In genomic region chr17:63601439-63602371, GRCh38 we compare ENCODE assay signal across 8 cellular contexts. TPM values are rescaled to one million over a fixed set of nuclear protein-coding genes. Genes with fewer than 3 reads are reported as not detected.
A peak's percentile ranks its signal among the peaks of the same experiment; 100 is the strongest.
DNase-seq lines count a peak whose midpoint lies in the region; ATAC-seq, FAIRE-seq and TF ChIP-seq lines count a peak whose summit lies in the region.

No MANE protein-coding gene starts in this region.

- H3K4me2 ChIP-seq in mesenchymal stem cell (ENCODE audit: low read length, poor library complexity, severe bottlenecking): peak overlapping the region; percentile 84

- no peak overlapping the region for H3K14ac ChIP-seq in mesenchymal stem cell (ENCODE audit: low read length in 2 of 2)

- TF ChIP-seq CTCF in BJ (IDR thresholded peaks at IDR 0.05; ENCODE audit: insufficient read depth, low read depth, low read length) (no peak), bronchial epithelial cell (IDR thresholded peaks at IDR 0.05; ENCODE audit: insufficient read depth, low read length, severe bottlenecking) (no peak)

- CTCF ChIA-PET in BJ (lab: Yijun Ruan, JAX): interaction anchor here (0.6 to 3.6 kb wide), 6 partner anchors 10 to 176 kb away, joined by 3 to 23 read pairs (median 3); no protein-coding TSS in a partner anchor

- no peak overlapping the region for H2BK12ac ChIP-seq in mesenchymal stem cell (ENCODE audit: low read length in 2 of 2)

- POLR2A ChIA-PET in BJ (lab: Charles Lee): interaction anchor here (0.5 kb wide), 1 partner anchor 480 kb away, joined by 4 read pairs; no protein-coding TSS in a partner anchor

- peaks cover 2% of the 10 kb centered on the region for H3K79me1 ChIP-seq in mesenchymal stem cell (replicated peaks; ENCODE audit: low read length, poor library complexity, severe bottlenecking)

- H3K4ac ChIP-seq in mesenchymal stem cell (ENCODE audit: low read depth in 1 of 2, low read length in 2 of 2): peak overlapping the region in 1 of 2 experiments; percentile 55

- FAIRE-seq in bronchial epithelial cell (lab: Jason Lieb, UNC): no peak

- no peaks in the 10 kb centered on the region for H3K4me1 ChIP-seq in mesenchymal stem cell (ENCODE audit: control insufficient read depth, insufficient read depth, low read depth, low read length)

- DNase-seq in BJ (ENCODE audit: low read depth) (no peak), HuH-7 (ENCODE audit: low spot score) (peak; percentile 24), bronchial epithelial cell (ENCODE audit: low read depth) (no peak), mesenchymal stem cell (peak; percentile 34), OCI-M2 (lab: John Stamatoyannopoulos, UW; ENCODE audit: unreplicated experiment) (no peak)

- no peak overlapping the region for H3K18ac ChIP-seq in mesenchymal stem cell (ENCODE audit: low read depth in 1 of 2, low read length in 2 of 2)

- peak overlapping the region; percentile 86 for H4K8ac ChIP-seq in mesenchymal stem cell (ENCODE audit: low read length)

- ATAC-seq in HG02970 (IDR thresholded peaks at IDR 0.05; ENCODE audit: low FRiP score, unreplicated experiment) (no peak), HG02759 (IDR thresholded peaks at IDR 0.05; ENCODE audit: unreplicated experiment) (no peak), GM19467 (IDR thresholded peaks at IDR 0.05; ENCODE audit: unreplicated experiment) (no peak)

- peak overlapping the region; percentile 33 for H2AFZ ChIP-seq in mesenchymal stem cell (ENCODE audit: low read depth, low read length)

- 84% methylated on average over 7 of the region's 9 CpGs for WGBS in mesenchymal stem cell

- H2BK5ac ChIP-seq in mesenchymal stem cell (ENCODE audit: low read depth, low read length, poor library complexity, severe bottlenecking): no peak overlapping the region

- H2AK5ac ChIP-seq in mesenchymal stem cell (ENCODE audit: low read length, severe bottlenecking): no peak overlapping the region

- no peak overlapping the region for H3K27ac ChIP-seq in mesenchymal stem cell (ENCODE audit: low read length, poor library complexity, severe bottlenecking)

- peaks cover 3% of the 10 kb centered on the region for H3K36me3 ChIP-seq in BJ (ENCODE audit: control insufficient read depth, insufficient read depth, low read length)
- H3K36me3 ChIP-seq in bronchial epithelial cell (ENCODE audit: control insufficient read depth, insufficient read depth, low read length): peaks cover 10% of the 10 kb centered on the region
- peaks cover 15 to 26% of the 10 kb centered on the region in 2 experiments for H3K36me3 ChIP-seq in mesenchymal stem cell (ENCODE audit: control insufficient read depth in 1 of 2, insufficient read depth in 2 of 2, low read depth in 1 of 2, low read length in 2 of 2)

- no peak overlapping the region for H4K91ac ChIP-seq in mesenchymal stem cell (ENCODE audit: low read length)

- H3K27me3 ChIP-seq in BJ (ENCODE audit: control insufficient read depth, insufficient read depth, low read length): no peaks in the 10 kb centered on the region
- no peaks in the 10 kb centered on the region for H3K27me3 ChIP-seq in bronchial epithelial cell (ENCODE audit: control insufficient read depth, insufficient read depth, low read length)
- no peaks in the 10 kb centered on the region for H3K27me3 ChIP-seq in mesenchymal stem cell (ENCODE audit: control insufficient read depth in 1 of 2, insufficient read depth in 1 of 2, low read length in 2 of 2)

- H3K4me3 ChIP-seq in BJ (ENCODE audit: low read depth, low read length) (peak overlapping the region; percentile 96), bronchial epithelial cell (ENCODE audit: low read depth, low read length) (peak overlapping the region; percentile 88), mesenchymal stem cell (ENCODE audit: insufficient read depth in 1 of 2, low read depth in 1 of 2, low read length in 2 of 2) (peak overlapping the region; percentile 76 to 98)

- H3K9me3 ChIP-seq in mesenchymal stem cell (ENCODE audit: control insufficient read depth, low read length): no peaks in the 10 kb centered on the region

- H2BK120ac ChIP-seq in mesenchymal stem cell (ENCODE audit: low read depth, low read length): no peak overlapping the region

- H3K9ac ChIP-seq in mesenchymal stem cell (ENCODE audit: low read length): peak overlapping the region; percentile 96

- no peak overlapping the region for H3K23ac ChIP-seq in mesenchymal stem cell (ENCODE audit: low read length in 2 of 2)

- H2BK15ac ChIP-seq in mesenchymal stem cell (ENCODE audit: low read depth, poor library complexity, severe bottlenecking): no peak overlapping the region

RNA-seq across cellular contexts. Expression of gene TACO1, which starts 1.0 kb away (rescaled TPM):
- polyA plus RNA-seq in BJ (2011; rRNA removed): 19.5 and 23.5 TPM in 2 replicates
- polyA minus RNA-seq in BJ (2011; rRNA and poly(A)+ RNA removed): 9.8 and 14.8 TPM in 2 replicates
- total RNA-seq in bronchial epithelial cell: 11.5 and 11.6 TPM in 2 replicates
- 15.9 TPM for polyA plus RNA-seq in mesenchymal stem cell (2013, experiment 1 of 2)
- 15.5 TPM for polyA plus RNA-seq in mesenchymal stem cell (2013, experiment 2 of 2)

RNA-seq across cellular contexts. Expression of gene MAP3K3, which starts 20.5 kb away (rescaled TPM):
- 20.2 and 32.5 TPM in 2 replicates for polyA plus RNA-seq in BJ (2011; rRNA removed)
- polyA minus RNA-seq in BJ (2011; rRNA and poly(A)+ RNA removed): 24.8 and 29.7 TPM in 2 replicates
- 10.1 and 11.1 TPM in 2 replicates for total RNA-seq in bronchial epithelial cell
- 16.9 TPM for polyA plus RNA-seq in mesenchymal stem cell (2013, experiment 1 of 2)
- polyA plus RNA-seq in mesenchymal stem cell (2013, experiment 2 of 2): 17.1 TPM

RNA-seq across cellular contexts. Expression of gene DCAF7, which starts 51.4 kb away (rescaled TPM):
- 24.8 and 57.4 TPM in 2 replicates for polyA plus RNA-seq in BJ (2011; rRNA removed)
- polyA minus RNA-seq in BJ (2011; rRNA and poly(A)+ RNA removed): 53.4 and 71.2 TPM in 2 replicates
- total RNA-seq in bronchial epithelial cell: 9.5 and 10.6 TPM in 2 replicates
- 51.6 TPM for polyA plus RNA-seq in mesenchymal stem cell (2013, experiment 1 of 2)
- polyA plus RNA-seq in mesenchymal stem cell (2013, experiment 2 of 2): 50.7 TPM

Comparison
In these comparisons a context has a peak if more than half of its experiments do, and no peak if none do; other contexts are left out.
1. DNase-seq: peak in HuH-7 (single experiment) and mesenchymal stem cell (single experiment); none in BJ (single experiment), bronchial epithelial cell (single experiment) and OCI-M2 (single experiment).
2. Peak in every context shown above with its lines, with median percentiles within 50 percentile points of each other: H3K4me3 ChIP-seq.